35 cellular contexts compared by ENCODE assay signal in genomic region chr6:135296715-135297114, GRCh38.
"Had no signal": no experiment of that assay in that cellular context is flagged by ENCODE, and none has a peak within 500 bp of the region (broad histone marks: within the 10 kb centered on the region; RNA-seq: fewer than 3 reads in every experiment).

No MANE protein-coding gene starts in this region.

- H3K4me2 ChIP-seq: SK-N-SH had no signal

- H3K27ac ChIP-seq: adrenal gland, Peyer's patch, SJSA1 had no signal

- H3K4me1 Mint-ChIP-seq: brain had no signal

- H3K4me3 ChIP-seq: adrenal gland, Peyer's patch, SJSA1 had no signal

- H3K4me1 ChIP-seq: Peyer's patch had no signal

- H3K9me3 ChIP-seq: adrenal gland, SJSA1, SK-N-SH had no signal

- H3K27me3 ChIP-seq: adrenal gland, Peyer's patch, SJSA1 had no signal

- ATAC-seq: activated CD8-positive, alpha-beta memory T cell treated with anti-CD3 and anti-CD28 coated beads, Interleukin-2, amount 10 ng/mL, durations not matched to agents 7 days and 5 days; activated naive CD4-positive, alpha-beta T cell treated with anti-CD3 and anti-CD28 coated beads, Interleukin-2, amount 50 U/mL, for 72 hours; activated T-cell treated with anti-CD3 and anti-CD28 coated beads, Interleukin-2, amount 50 U/mL, for 72 hours; PC-3 had no signal

- DNase-seq: activated CD4-positive, alpha-beta memory T cell treated with anti-CD3 and anti-CD28 coated beads, Interleukin-2, amount 10 ng/mL, durations not matched to agents 7 days and 5 days; activated CD4-positive, alpha-beta T cell treated with anti-CD3 and anti-CD28 coated beads for 1 hour; activated CD4-positive, alpha-beta T cell treated with anti-CD3 and anti-CD28 coated beads for 48 hours; activated CD4-positive, CD25-positive, alpha-beta regulatory T cell; activated CD8-positive, alpha-beta memory T cell treated with anti-CD3 and anti-CD28 coated beads for 24 hours; activated CD8-positive, alpha-beta memory T cell treated with anti-CD3 and anti-CD28 coated beads, Interleukin-2, amount 10 ng/mL, durations not matched to agents 7 days and 5 days; activated CD8-positive, alpha-beta memory T cell treated with anti-CD3 and anti-CD28 coated beads, Interleukin-2, amount 50 U/mL, for 48 hours; activated gamma-delta T cell treated with Interleukin-2 at 50 U/mL for 16 hours; activated naive CD4-positive, alpha-beta T cell treated with anti-CD3 and anti-CD28 coated beads for 36 hours; activated T-cell treated with anti-CD3 and anti-CD28 coated beads, Interleukin-2, amount 50 U/mL, for 72 hours; adrenal gland; caudate nucleus; Kasumi-1; MM.1S; NCI-H1048; NCI-H1105 treated with DMSO at 0.1 percent for 48 hours; NCI-H1694; NCI-H1930; NCI-H2171; NCI-H510A; NCI-H526; NCI-H748 treated with DMSO at 0.1 percent for 48 hours; NK-92 treated with Interleukin-12 subunit alpha and Interleukin-12 subunit beta, amount 100 ng/mL, for 24 hours; PC-3; Peyer's patch; RPMI8226; SHP77 treated with DMSO at 0.1 percent for 48 hours; SK-N-SH had no signal

- H3K36me3 ChIP-seq: adrenal gland, Peyer's patch, SJSA1 had no signal

- FAIRE-seq: bronchial epithelial cell, colon had no signal

- H3K9ac ChIP-seq: SK-N-SH had no signal

- H3K9me2 ChIP-seq: SK-N-SH had no signal

- H3K4me3 Mint-ChIP-seq: activated CD4-positive, alpha-beta memory T cell treated with anti-CD3 and anti-CD28 coated beads, Interleukin-2, amount 10 ng/mL, durations not matched to agents 7 days and 5 days; activated CD8-positive, alpha-beta memory T cell treated with anti-CD3 and anti-CD28 coated beads, Interleukin-2, amount 10 ng/mL, durations not matched to agents 7 days and 5 days; activated naive CD4-positive, alpha-beta T cell treated with anti-CD3 and anti-CD28 coated beads for 36 hours; brain; T-helper 1 cell treated with Interleukin-12 subunit alpha and Interleukin-12 subunit beta and Interleukin-4 antibody, amounts not matched to agents 30 μg/mL and 1 μg/mL, for 36 hours; T-helper 2 cell treated with Interferon-gamma antibody and Interleukin-4, amounts not matched to agents 5 μg/mL and 100 μg/mL, for 36 hours had no signal

- H3K27me3 Mint-ChIP-seq: activated CD4-positive, alpha-beta memory T cell treated with anti-CD3 and anti-CD28 coated beads, Interleukin-2, amount 10 ng/mL, durations not matched to agents 7 days and 5 days; activated CD8-positive, alpha-beta memory T cell treated with anti-CD3 and anti-CD28 coated beads, Interleukin-2, amount 10 ng/mL, durations not matched to agents 7 days and 5 days; brain had no signal

- H3K27ac Mint-ChIP-seq: activated CD4-positive, alpha-beta memory T cell treated with anti-CD3 and anti-CD28 coated beads, Interleukin-2, amount 10 ng/mL, durations not matched to agents 7 days and 5 days; activated CD8-positive, alpha-beta memory T cell treated with anti-CD3 and anti-CD28 coated beads, Interleukin-2, amount 10 ng/mL, durations not matched to agents 7 days and 5 days; activated naive CD4-positive, alpha-beta T cell treated with anti-CD3 and anti-CD28 coated beads for 36 hours; brain; T-helper 1 cell treated with Interleukin-12 subunit alpha and Interleukin-12 subunit beta and Interleukin-4 antibody, amounts not matched to agents 30 μg/mL and 1 μg/mL, for 36 hours had no signal
